Comparison of ENCODE assay signal across 28 cellular contexts in genomic region chr2:70938580-70938938, GRCh38. TPM values are rescaled to one million over a fixed set of nuclear protein-coding genes. Genes with fewer than 3 reads are reported as not detected.
DNase-seq lines count a peak whose midpoint lies in the region; ATAC-seq and TF ChIP-seq lines count a peak whose summit lies in the region.
"Had no signal": no experiment of that assay in that cellular context is flagged by ENCODE, and none has a peak within 500 bp of the region (broad histone marks: within the 10 kb centered on the region; RNA-seq: fewer than 3 reads in every experiment).

No MANE protein-coding gene starts in this region.

- H3K79me2 ChIP-seq in hepatocyte = no peaks in the 10 kb centered on the region

- no peak for TF ChIP-seq CTCF in hepatocyte (IDR thresholded peaks at IDR 0.05; ENCODE audit: poor library complexity)
- no peak for TF ChIP-seq CTCF in nephron progenitor cell (IDR thresholded peaks at IDR 0.05)

- H4K20me1 ChIP-seq in hepatocyte (ENCODE audit: insufficient read depth, poor library complexity, severe bottlenecking) = no peaks in the 10 kb centered on the region

- no peak overlapping the region for H3K27ac Mint-ChIP-seq in activated T-cell treated with anti-CD3 and anti-CD28 coated beads, Interleukin-2, amount 50 U/mL, for 24 hours
- no peak overlapping the region for H3K27ac Mint-ChIP-seq in nephron progenitor cell
- H3K27ac Mint-ChIP-seq: activated CD4-positive, alpha-beta T cell treated with anti-CD3 and anti-CD28 coated beads, Interleukin-2, amount 10 ng/mL, durations not matched to agents 24 days and 14 days; activated CD8-positive, alpha-beta memory T cell treated with anti-CD3 and anti-CD28 coated beads, Interleukin-2, amount 10 ng/mL, durations not matched to agents 7 days and 5 days; activated T-helper 1 cell treated with anti-CD3 and anti-CD28 coated beads, Interleukin-12 subunit alpha, Interleukin-12 subunit beta, Interleukin-2, Interleukin-4 antibody, amounts not matched to agents 30 ng/mL and 10 ng/mL and 1 ng/mL, durations not matched to agents 14 hours and 24 hours and 36 hours; CD4-positive, CD25-positive, alpha-beta regulatory T cell; stimulated activated effector memory CD8-positive, alpha-beta T cell treated with anti-CD3 and anti-CD28 coated beads, Interleukin-12 subunit alpha, Interleukin-12 subunit beta, amount 100 ng/mL, for 72 hours; T-helper 2 cell treated with Interferon-gamma antibody and Interleukin-4, amounts not matched to agents 5 μg/mL and 100 μg/mL, for 36 hours had no signal

- no peaks in the 10 kb centered on the region for H3K36me3 ChIP-seq in hepatocyte (replicated peaks; ENCODE audit: insufficient read depth, low read depth)

- no peaks in the 10 kb centered on the region for H3K4me1 Mint-ChIP-seq in activated T-cell treated with anti-CD3 and anti-CD28 coated beads, Interleukin-2, amount 50 U/mL, for 24 hours (ENCODE audit: low read depth)
- H3K4me1 Mint-ChIP-seq in nephron progenitor cell = peaks cover 82% of the 10 kb centered on the region
- H3K4me1 Mint-ChIP-seq: activated CD4-positive, alpha-beta T cell treated with anti-CD3 and anti-CD28 coated beads, Interleukin-2, amount 10 ng/mL, durations not matched to agents 24 days and 14 days; activated CD8-positive, alpha-beta memory T cell treated with anti-CD3 and anti-CD28 coated beads, Interleukin-2, amount 10 ng/mL, durations not matched to agents 7 days and 5 days; CD4-positive, CD25-positive, alpha-beta regulatory T cell; stimulated activated effector memory CD8-positive, alpha-beta T cell treated with anti-CD3 and anti-CD28 coated beads, Interleukin-12 subunit alpha, Interleukin-12 subunit beta, amount 100 ng/mL, for 72 hours had no signal

- DNase-seq in activated T-cell treated with anti-CD3 and anti-CD28 coated beads, Interleukin-2, amount 50 U/mL, for 24 hours = peak; percentile 9
- DNase-seq in activated T-cell treated with anti-CD3 and anti-CD28 coated beads, Interleukin-2, amount 50 U/mL, for 1 hour = no peak
- DNase-seq in hepatocyte (ENCODE audit: low spot score) (peak; percentile 1), nephron progenitor cell (no peak), substantia nigra (lab: John Stamatoyannopoulos, UW) (no peak), middle frontal gyrus (ENCODE audit: extremely low spot score, low spot score) (no peak), NCI-H1048 (lab: John Stamatoyannopoulos, UW) (no peak)
- DNase-seq: activated CD4-positive, alpha-beta T cell treated with anti-CD3 and anti-CD28 coated beads, Interleukin-2, amount 10 ng/mL, durations not matched to agents 24 days and 14 days; activated CD8-positive, alpha-beta memory T cell treated with anti-CD3 and anti-CD28 coated beads, Interleukin-2, amount 10 ng/mL, durations not matched to agents 7 days and 5 days; activated naive CD4-positive, alpha-beta T cell treated with anti-CD3 and anti-CD28 coated beads, Interleukin-2, amount 50 U/mL, for 16 hours; amygdala; CD4-positive, CD25-positive, alpha-beta regulatory T cell; effector CD8-positive, alpha-beta T cell; EL; erythroblast; GM23248; mesenchymal stem cell; NCI-H1105 treated with DMSO at 0.1 percent for 48 hours; NCI-H1930; NCI-H526 treated with DMSO at 0.1 percent for 48 hours; SHP77 treated with DMSO at 0.1 percent for 48 hours; stimulated activated CD4-positive, alpha-beta T cell treated with anti-CD3 and anti-CD28 coated beads, Interleukin-2, amount 100 ng/mL, for 48 hours had no signal

- no peaks in the 10 kb centered on the region for H3K4me1 ChIP-seq in hepatocyte (ENCODE audit: insufficient read depth)

- H3K9me2 ChIP-seq in hepatocyte (replicated peaks; ENCODE audit: insufficient read depth) = no peaks in the 10 kb centered on the region

- H3K9me3 Mint-ChIP-seq in activated T-cell treated with anti-CD3 and anti-CD28 coated beads, Interleukin-2, amount 50 U/mL, for 24 hours = no peaks in the 10 kb centered on the region
- no peaks in the 10 kb centered on the region for H3K9me3 Mint-ChIP-seq in nephron progenitor cell
- H3K9me3 Mint-ChIP-seq: activated CD4-positive, alpha-beta T cell treated with anti-CD3 and anti-CD28 coated beads, Interleukin-2, amount 10 ng/mL, durations not matched to agents 24 days and 14 days; activated T-helper 1 cell treated with anti-CD3 and anti-CD28 coated beads, Interleukin-12 subunit alpha, Interleukin-12 subunit beta, Interleukin-2, Interleukin-4 antibody, amounts not matched to agents 30 ng/mL and 10 ng/mL and 1 ng/mL, durations not matched to agents 14 hours and 24 hours and 36 hours; CD4-positive, CD25-positive, alpha-beta regulatory T cell; stimulated activated effector memory CD8-positive, alpha-beta T cell treated with anti-CD3 and anti-CD28 coated beads, Interleukin-12 subunit alpha, Interleukin-12 subunit beta, amount 100 ng/mL, for 72 hours; T-helper 2 cell treated with Interferon-gamma antibody and Interleukin-4, amounts not matched to agents 5 μg/mL and 100 μg/mL, for 36 hours had no signal

- H3K4me3 Mint-ChIP-seq in activated T-cell treated with anti-CD3 and anti-CD28 coated beads, Interleukin-2, amount 50 U/mL, for 24 hours = no peak overlapping the region
- peak overlapping the region; percentile 41 for H3K4me3 Mint-ChIP-seq in nephron progenitor cell
- H3K4me3 Mint-ChIP-seq: activated CD4-positive, alpha-beta T cell treated with anti-CD3 and anti-CD28 coated beads, Interleukin-2, amount 10 ng/mL, durations not matched to agents 24 days and 14 days; activated CD8-positive, alpha-beta memory T cell treated with anti-CD3 and anti-CD28 coated beads, Interleukin-2, amount 10 ng/mL, durations not matched to agents 7 days and 5 days; activated T-helper 1 cell treated with anti-CD3 and anti-CD28 coated beads, Interleukin-12 subunit alpha, Interleukin-12 subunit beta, Interleukin-2, Interleukin-4 antibody, amounts not matched to agents 30 ng/mL and 10 ng/mL and 1 ng/mL, durations not matched to agents 14 hours and 24 hours and 36 hours; CD4-positive, CD25-positive, alpha-beta regulatory T cell; stimulated activated effector memory CD8-positive, alpha-beta T cell treated with anti-CD3 and anti-CD28 coated beads, Interleukin-12 subunit alpha, Interleukin-12 subunit beta, amount 100 ng/mL, for 72 hours; T-helper 2 cell treated with Interferon-gamma antibody and Interleukin-4, amounts not matched to agents 5 μg/mL and 100 μg/mL, for 36 hours had no signal

- H3K27me3 ChIP-seq in hepatocyte = peaks cover 30% of the 10 kb centered on the region

- H3K27ac ChIP-seq in hepatocyte (no peak overlapping the region), substantia nigra (ENCODE audit: low read depth, low read length, poor library complexity, severe bottlenecking) (no peak overlapping the region)
- H3K27ac ChIP-seq: GM23248 had no signal

- WGBS in hepatocyte (ENCODE audit: low lambda C conversion rate, missing lambda C conversion rate) = 43% methylated on average over 3 of the region's 3 CpGs

- H3K36me3 Mint-ChIP-seq in activated T-cell treated with anti-CD3 and anti-CD28 coated beads, Interleukin-2, amount 50 U/mL, for 24 hours (ENCODE audit: low read depth) = no peaks in the 10 kb centered on the region
- no peaks in the 10 kb centered on the region for H3K36me3 Mint-ChIP-seq in nephron progenitor cell (ENCODE audit: low read depth)
- H3K36me3 Mint-ChIP-seq: activated CD8-positive, alpha-beta memory T cell treated with anti-CD3 and anti-CD28 coated beads, Interleukin-2, amount 10 ng/mL, durations not matched to agents 7 days and 5 days; CD4-positive, CD25-positive, alpha-beta regulatory T cell; stimulated activated effector memory CD8-positive, alpha-beta T cell treated with anti-CD3 and anti-CD28 coated beads, Interleukin-12 subunit alpha, Interleukin-12 subunit beta, amount 100 ng/mL, for 72 hours had no signal

- no peak for ATAC-seq in HG03175 (IDR thresholded peaks at IDR 0.05; ENCODE audit: unreplicated experiment)
- ATAC-seq: activated CD8-positive, alpha-beta memory T cell treated with anti-CD3 and anti-CD28 coated beads, Interleukin-2, amount 10 ng/mL, durations not matched to agents 7 days and 5 days; Panc1; stimulated activated effector memory CD8-positive, alpha-beta T cell treated with anti-CD3 and anti-CD28 coated beads, Interleukin-12 subunit alpha, Interleukin-12 subunit beta, amount 100 ng/mL, for 72 hours had no signal

- H3K9me3 ChIP-seq in hepatocyte (ENCODE audit: low read depth) = no peaks in the 10 kb centered on the region

- H2AFZ ChIP-seq in hepatocyte = no peak overlapping the region
- H2AFZ ChIP-seq: GM23248 had no signal

- no peak overlapping the region for H3K4me3 ChIP-seq in hepatocyte
- H3K4me3 ChIP-seq: GM23248 had no signal

- H3K27me3 Mint-ChIP-seq in activated T-cell treated with anti-CD3 and anti-CD28 coated beads, Interleukin-2, amount 50 U/mL, for 24 hours = peaks cover 15% of the 10 kb centered on the region
- H3K27me3 Mint-ChIP-seq in nephron progenitor cell (ENCODE audit: low read depth, poor library complexity) = peaks cover 41% of the 10 kb centered on the region

- H3K4me2 ChIP-seq in hepatocyte = no peak overlapping the region

RNA-seq across cellular contexts. Expression of gene ATP6V1B1, which starts 2.9 kb away (rescaled TPM):
- total RNA-seq in hepatocyte = 0.84 and 1.7 TPM in 2 replicates
- 2.9 and 4.0 TPM in 2 replicates for polyA plus RNA-seq in hepatocyte
- total RNA-seq: activated CD4-positive, alpha-beta T cell treated with anti-CD3 and anti-CD28 coated beads, Interleukin-2, amount 10 ng/mL, durations not matched to agents 24 days and 14 days; activated CD8-positive, alpha-beta memory T cell treated with anti-CD3 and anti-CD28 coated beads, Interleukin-2, amount 10 ng/mL, durations not matched to agents 7 days and 5 days; activated T-helper 1 cell treated with anti-CD3 and anti-CD28 coated beads, Interleukin-12 subunit alpha, Interleukin-12 subunit beta, Interleukin-2, Interleukin-4 antibody, amounts not matched to agents 30 ng/mL and 10 ng/mL and 1 ng/mL, durations not matched to agents 14 hours and 24 hours and 36 hours; CD4-positive, CD25-positive, alpha-beta regulatory T cell; GM23248 had no signal
- polyA plus RNA-seq: CD4-positive, CD25-positive, alpha-beta regulatory T cell had no signal

RNA-seq across cellular contexts. Expression of gene VAX2, which starts 38.2 kb away (rescaled TPM):
- total RNA-seq in hepatocyte = 0.20 and 0.52 TPM in 2 replicates
- 0.23 and 1.2 TPM in 2 replicates for polyA plus RNA-seq in hepatocyte
- total RNA-seq: activated CD4-positive, alpha-beta T cell treated with anti-CD3 and anti-CD28 coated beads, Interleukin-2, amount 10 ng/mL, durations not matched to agents 24 days and 14 days; activated CD8-positive, alpha-beta memory T cell treated with anti-CD3 and anti-CD28 coated beads, Interleukin-2, amount 10 ng/mL, durations not matched to agents 7 days and 5 days; activated T-helper 1 cell treated with anti-CD3 and anti-CD28 coated beads, Interleukin-12 subunit alpha, Interleukin-12 subunit beta, Interleukin-2, Interleukin-4 antibody, amounts not matched to agents 30 ng/mL and 10 ng/mL and 1 ng/mL, durations not matched to agents 14 hours and 24 hours and 36 hours; CD4-positive, CD25-positive, alpha-beta regulatory T cell; urinary bladder had no signal
- polyA plus RNA-seq: CD4-positive, CD25-positive, alpha-beta regulatory T cell had no signal

RNA-seq across cellular contexts. Expression of gene ANKRD53, which starts 39.9 kb away (rescaled TPM):
- total RNA-seq in hepatocyte = 0.48 and 0.97 TPM in 2 replicates
- polyA plus RNA-seq in hepatocyte = 3.4 and 4.7 TPM in 2 replicates
- total RNA-seq: activated CD4-positive, alpha-beta T cell treated with anti-CD3 and anti-CD28 coated beads, Interleukin-2, amount 10 ng/mL, durations not matched to agents 24 days and 14 days; activated CD8-positive, alpha-beta memory T cell treated with anti-CD3 and anti-CD28 coated beads, Interleukin-2, amount 10 ng/mL, durations not matched to agents 7 days and 5 days; activated T-helper 1 cell treated with anti-CD3 and anti-CD28 coated beads, Interleukin-12 subunit alpha, Interleukin-12 subunit beta, Interleukin-2, Interleukin-4 antibody, amounts not matched to agents 30 ng/mL and 10 ng/mL and 1 ng/mL, durations not matched to agents 14 hours and 24 hours and 36 hours; GM23248 had no signal

RNA-seq across cellular contexts. Expression of gene TEX261, which starts 56.1 kb away (rescaled TPM):
- total RNA-seq in hepatocyte = 62.6 and 81.0 TPM in 2 replicates
- polyA plus RNA-seq in hepatocyte = 39.5 and 41.5 TPM in 2 replicates

Comparison
In these comparisons a context has a peak if more than half of its experiments do, and no peak if none do; other contexts are left out.
1. DNase-seq: peak in activated T-cell treated with anti-CD3 and anti-CD28 coated beads, Interleukin-2, amount 50 U/mL, for 24 hours (single experiment) and hepatocyte (single experiment); none in activated T-cell treated with anti-CD3 and anti-CD28 coated beads, Interleukin-2, amount 50 U/mL, for 1 hour (single experiment), nephron progenitor cell (single experiment), substantia nigra (0 of 49), middle frontal gyrus (single experiment) and NCI-H1048 (single experiment).